Comparison of ENCODE assay signal across 4 cellular contexts in genomic region chr15:63795481-63795880, GRCh38. TPM values are rescaled to one million over a fixed set of nuclear protein-coding genes. Genes with fewer than 3 reads are reported as not detected.
DNase-seq lines count a peak whose midpoint lies in the region; ATAC-seq, FAIRE-seq and TF ChIP-seq lines count a peak whose summit lies in the region.
"Not testable (repeated sequence)": the region's sequence is repeated elsewhere in the genome, so short reads cannot be mapped to it uniquely, and the experiment has no call there.

No MANE protein-coding gene starts in this region.

- H3K4me1 Mint-ChIP-seq in WTC11, result peaks cover 30% of the 10 kb centered on the region
- H3K4me1 Mint-ChIP-seq in endothelial cell (ENCODE audit: unreplicated experiment), result not testable (repeated sequence)

- H3K9me3 Mint-ChIP-seq in WTC11, result peaks cover 30% of the 10 kb centered on the region
- H3K9me3 Mint-ChIP-seq in endothelial cell (ENCODE audit: unreplicated experiment), result not testable (repeated sequence)

- H2AFZ ChIP-seq in mammary epithelial cell (ENCODE audit: low read depth, low read length); keratinocyte (ENCODE audit: control insufficient read depth, low read length): not testable (repeated sequence)

- not testable (repeated sequence) for H3K9me1 ChIP-seq in keratinocyte (ENCODE audit: control insufficient read depth, extremely low read depth, insufficient read depth, low read length)

- not testable (repeated sequence) for DNase-seq in WTC11 (ENCODE audit: low spot score); mammary epithelial cell; endothelial cell (ENCODE audit: low spot score); keratinocyte (ENCODE audit: low read depth, low spot score)

- H3K27ac ChIP-seq in mammary epithelial cell (ENCODE audit: insufficient read depth, low read depth, low read length); keratinocyte (ENCODE audit: control insufficient read depth, insufficient read depth, low read length): not testable (repeated sequence)

- peaks cover 28% of the 10 kb centered on the region for H3K36me3 Mint-ChIP-seq in WTC11
- H3K36me3 Mint-ChIP-seq in endothelial cell (ENCODE audit: low read depth, unreplicated experiment), result peaks cover 10% of the 10 kb centered on the region

- H3K79me2 ChIP-seq in mammary epithelial cell (ENCODE audit: insufficient read depth, low read length), result peaks cover 42% of the 10 kb centered on the region
- not testable (repeated sequence) for H3K79me2 ChIP-seq in keratinocyte (ENCODE audit: control insufficient read depth, insufficient read depth, low read length)

- dilution Hi-C loops in mammary epithelial cell (cut with HindIII; ENCODE audit: low sequenced_read_pairs); keratinocyte (cut with MboI; ENCODE audit: extremely low pct_ligation_motif_present, low sequenced_read_pairs): not testable (repeated sequence)

- intact Hi-C loops in mammary epithelial cell (cut with micrococcal nuclease), result not testable (repeated sequence)

- WGBS in mammary epithelial cell (ENCODE audit: low coverage, missing lambda C conversion rate), result 100% methylated on average over 7 of the region's 7 CpGs

- not testable (repeated sequence) for ATAC-seq in WTC11

- H3K4me2 ChIP-seq in mammary epithelial cell (ENCODE audit: insufficient read depth, low read depth, low read length) (peak overlapping the region; percentile 42), keratinocyte (ENCODE audit: control insufficient read depth, extremely low read depth, insufficient read depth, low read depth, low read length) (peak overlapping the region; percentile 23)

- not testable (repeated sequence) for BruUV-seq in mammary epithelial cell (replicated peaks; lab: Mats Ljungman, UMichigan)

- not testable (repeated sequence) for H3K36me3 ChIP-seq in mammary epithelial cell (ENCODE audit: insufficient read depth, low read length); keratinocyte (ENCODE audit: control insufficient read depth in 2 of 2, extremely low read depth in 1 of 2, insufficient read depth in 2 of 2, low read length in 2 of 2)

- H3K27me3 ChIP-seq in mammary epithelial cell (ENCODE audit: insufficient read depth, low read length); keratinocyte (ENCODE audit: control insufficient read depth, extremely low read depth, insufficient read depth, low read length): not testable (repeated sequence)

- not testable (repeated sequence) for H4K20me1 ChIP-seq in mammary epithelial cell (ENCODE audit: insufficient read depth, low read length); keratinocyte (ENCODE audit: control insufficient read depth, extremely low read depth, insufficient read depth, low read length)

- CTCF ChIA-PET in WTC11 (lab: Charles Lee); mammary epithelial cell (lab: Charles Lee; ENCODE audit: low non-redundant PET): not testable (repeated sequence)

- TF ChIP-seq CTCF in WTC11 (IDR thresholded peaks at IDR 0.05); mammary epithelial cell (conservative IDR thresholded peaks at IDR 0.05 in 1 of 2, IDR thresholded peaks at IDR 0.05 in 1 of 2; ENCODE audit: extremely low read depth in 1 of 2, insufficient read depth in 1 of 2, low read depth in 1 of 2, low read length in 2 of 2); endothelial cell (IDR thresholded peaks at IDR 0.05; ENCODE audit: unreplicated experiment); keratinocyte (optimal IDR thresholded peaks at IDR 0.05 in 1 of 3, IDR thresholded peaks at IDR 0.05 in 1 of 3, conservative IDR thresholded peaks at IDR 0.05 in 1 of 3; ENCODE audit: extremely low read depth in 1 of 3, insufficient read depth in 2 of 3, low read length in 3 of 3): not testable (repeated sequence)

- not testable (repeated sequence) for FAIRE-seq in keratinocyte (lab: Jason Lieb, UNC)

- H3K27ac Mint-ChIP-seq in WTC11 (peak overlapping the region; percentile 89), endothelial cell (ENCODE audit: unreplicated experiment) (peak overlapping the region; percentile 10)

- H3K9ac ChIP-seq in mammary epithelial cell (ENCODE audit: insufficient read depth, low read length); keratinocyte (ENCODE audit: control insufficient read depth, extremely low read depth, insufficient read depth, low read length): not testable (repeated sequence)

- in situ Hi-C loops in mammary epithelial cell (cut with MboI; ENCODE audit: low sequenced_read_pairs in 2 of 2), result not testable (repeated sequence)

- not testable (repeated sequence) for H3K27me3 Mint-ChIP-seq in WTC11 (ENCODE audit: low read depth); endothelial cell (ENCODE audit: unreplicated experiment)

- not testable (repeated sequence) for H3K9me3 ChIP-seq in mammary epithelial cell (replicated peaks; ENCODE audit: insufficient read depth, low read length); keratinocyte (ENCODE audit: control insufficient read depth, low read depth, low read length)

- POLR2A ChIA-PET in WTC11 (lab: Charles Lee), result not testable (repeated sequence)

- not testable (repeated sequence) for H3K4me3 Mint-ChIP-seq in WTC11; endothelial cell (ENCODE audit: unreplicated experiment)

- not testable (repeated sequence) for H3K4me3 ChIP-seq in mammary epithelial cell (replicated peaks in 1 of 3; ENCODE audit: insufficient read depth in 1 of 3, low read depth in 2 of 3, low read length in 3 of 3); keratinocyte (ENCODE audit: control insufficient read depth in 2 of 3, extremely low read depth in 1 of 3, insufficient read depth in 2 of 3, low read depth in 1 of 3, low read length in 3 of 3)

- not testable (repeated sequence) for H3K4me1 ChIP-seq in mammary epithelial cell (ENCODE audit: insufficient read depth, low read length); keratinocyte (ENCODE audit: control insufficient read depth, extremely low read depth, insufficient read depth, low read length)

RNA-seq across cellular contexts. Expression of gene HERC1, which starts 38.3 kb away (rescaled TPM):
- total RNA-seq in WTC11 (2021) (36.2 to 47.8 TPM (median 42.6 TPM) in 3 replicates), mammary epithelial cell (10 to 100 TPM; 40.1 to 80.5 TPM), endothelial cell (ENCODE audit: unreplicated experiment) (125 TPM)
- polyA plus RNA-seq in mammary epithelial cell (10.7 TPM), keratinocyte (12.9 to 17.5 TPM (median 16.5 TPM) in 3 replicates)
- polyA minus RNA-seq in mammary epithelial cell (166 TPM), keratinocyte (57.3 to 86.6 TPM (median 63.4 TPM) in 3 replicates)
- 16.6 TPM for polyA plus RNA-seq in keratinocyte (2011; ENCODE audit: low read depth)
- polyA plus RNA-seq in keratinocyte (2011; cell fraction: cytosol; rRNA removed), result 10.2 and 12.4 TPM in 2 replicates
- 68.5 and 80.7 TPM in 2 replicates for polyA plus RNA-seq in keratinocyte (2011; cell fraction: nucleus; rRNA removed)
- polyA plus RNA-seq in keratinocyte (2012; ENCODE audit: low replicate concordance), result 15.2 and 17.9 TPM in 2 replicates
- 22.8 TPM for polyA minus RNA-seq in keratinocyte (2011; cell fraction: cytosol; rRNA and poly(A)+ RNA removed)
- polyA minus RNA-seq in keratinocyte (2011; cell fraction: nucleus; rRNA and poly(A)+ RNA removed), result 110 and 179 TPM in 2 replicates
